Comparison of ENCODE assay signal across 9 cellular contexts in the genomic region with DNA sequence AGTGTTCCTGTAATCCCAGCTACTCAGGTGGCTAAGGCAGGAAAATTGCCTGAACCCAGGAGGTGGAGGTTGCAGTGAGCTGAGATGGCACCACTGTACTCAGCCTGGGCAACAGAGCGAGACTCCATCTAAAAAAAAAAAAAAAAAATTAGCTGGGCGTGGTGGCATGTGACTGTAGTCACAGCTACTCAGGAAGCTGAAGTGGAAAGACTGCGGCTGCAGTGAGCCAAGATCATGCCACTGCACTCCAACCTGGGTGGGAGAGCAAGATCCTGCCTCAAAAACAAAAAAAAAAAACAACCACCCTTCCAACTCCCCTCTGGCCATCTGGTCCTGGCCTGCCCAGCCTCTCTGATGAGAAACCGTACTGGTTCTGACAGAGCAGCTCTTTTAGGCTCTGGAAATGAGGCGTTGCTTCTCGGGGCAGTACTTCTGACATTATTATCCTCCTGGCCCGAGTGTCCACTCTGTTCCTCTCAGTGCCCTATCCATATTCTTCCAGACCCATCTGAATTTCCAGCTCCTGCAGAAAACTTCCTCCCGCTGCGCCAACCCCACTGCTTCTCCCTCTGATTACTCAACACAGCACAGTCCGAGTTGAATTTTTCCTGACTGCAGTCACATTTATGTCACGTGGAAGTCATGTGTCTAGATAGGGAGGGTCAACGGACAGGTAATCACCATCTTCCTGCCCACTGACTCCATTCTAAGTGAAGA. TPM values are rescaled to one million over a fixed set of nuclear protein-coding genes. Genes with fewer than 3 reads are reported as not detected.
DNase-seq lines count a peak whose midpoint lies in the region; ATAC-seq and TF ChIP-seq lines count a peak whose summit lies in the region.
"Had no signal": no experiment of that assay in that cellular context is flagged by ENCODE, and none has a peak within 500 bp of the region (broad histone marks: within the 10 kb centered on the region; RNA-seq: fewer than 3 reads in every experiment).

No MANE protein-coding gene starts in this region.

- H3K9ac ChIP-seq in colonic mucosa (ENCODE audit: low read depth in 2 of 2, low read length in 2 of 2): no peak overlapping the region

- peak in 1 of 2 donors; percentile 32 for TF ChIP-seq POLR2A in thyroid gland (IDR thresholded peaks at IDR 0.05)

- no peak for DNase-seq in activated CD8-positive, alpha-beta T cell treated with anti-CD3 and anti-CD28 coated beads, Interleukin-2, amount 10 ng/mL, durations not matched to agents 7 days and 5 days
- DNase-seq in activated CD8-positive, alpha-beta T cell treated with anti-CD3 and anti-CD28 coated beads for 36 hours: no peak
- DNase-seq in cerebellum (ENCODE audit: low spot score): peak; percentile 53
- peak; percentile 90 for DNase-seq in kidney tubule cell (ENCODE audit: low spot score)
- peak; percentile 72 to 78 for DNase-seq in thyroid gland
- no peak for DNase-seq in stimulated activated CD4-positive, alpha-beta T cell treated with anti-CD3 and anti-CD28 coated beads, Interleukin-2, amount 100 ng/mL, for 48 hours
- DNase-seq in hepatic stellate cell (ENCODE audit: low spot score): no peak
- no peak for DNase-seq in colonic mucosa
- DNase-seq: SHP77 had no signal

- POLR2A ChIA-PET in activated CD8-positive, alpha-beta T cell treated with anti-CD3 and anti-CD28 coated beads, Interleukin-2, amount 10 ng/mL, durations not matched to agents 7 days and 5 days (lab: Charles Lee): interaction anchor here (0.6 kb wide), 2 partner anchors 14 to 557 kb away, joined by 3 read pairs; partner anchors contain the start of gene GGA2
- POLR2A ChIA-PET in activated CD8-positive, alpha-beta T cell treated with anti-CD3 and anti-CD28 coated beads for 36 hours (lab: Charles Lee): interaction anchor here (1.0 to 1.7 kb wide), 3 partner anchors 8 to 354 kb away, joined by 3 to 6 read pairs (median 4); no protein-coding TSS in a partner anchor

- H3K4me1 ChIP-seq in thyroid gland (peaks cover 73 to 92% of the 10 kb centered on the region in 2 donors), colonic mucosa (peaks cover 6% of the 10 kb centered on the region)

- H3K4me3 Mint-ChIP-seq in activated CD8-positive, alpha-beta T cell treated with anti-CD3 and anti-CD28 coated beads, Interleukin-2, amount 10 ng/mL, durations not matched to agents 7 days and 5 days: no peak overlapping the region
- H3K4me3 Mint-ChIP-seq in activated CD8-positive, alpha-beta T cell treated with anti-CD3 and anti-CD28 coated beads for 36 hours: no peak overlapping the region

- H3K9me3 ChIP-seq in thyroid gland (no peaks in the 10 kb centered on the region), colonic mucosa (no peaks in the 10 kb centered on the region)

- H3K27me3 ChIP-seq in thyroid gland: no peaks in the 10 kb centered on the region
- H3K27me3 ChIP-seq in colonic mucosa: no peaks in the 10 kb centered on the region

- intact Hi-C loops in activated CD8-positive, alpha-beta T cell treated with anti-CD3 and anti-CD28 coated beads for 36 hours (cut with micrococcal nuclease): no loop called here
- intact Hi-C loops in thyroid gland (cut with DNase I) (no loop called here), colonic mucosa (cut with DNase I) (no loop called here)

- H3K27me3 Mint-ChIP-seq in activated CD8-positive, alpha-beta T cell treated with anti-CD3 and anti-CD28 coated beads, Interleukin-2, amount 10 ng/mL, durations not matched to agents 7 days and 5 days (ENCODE audit: low read depth): no peaks in the 10 kb centered on the region
- no peaks in the 10 kb centered on the region for H3K27me3 Mint-ChIP-seq in activated CD8-positive, alpha-beta T cell treated with anti-CD3 and anti-CD28 coated beads for 36 hours

- TF ChIP-seq CTCF in activated CD8-positive, alpha-beta T cell treated with anti-CD3 and anti-CD28 coated beads for 36 hours (IDR thresholded peaks at IDR 0.05): no peak
- no peak for TF ChIP-seq CTCF in thyroid gland (IDR thresholded peaks at IDR 0.05)
- TF ChIP-seq CTCF in colonic mucosa (IDR thresholded peaks at IDR 0.05): no peak

- ATAC-seq in activated CD8-positive, alpha-beta T cell treated with anti-CD3 and anti-CD28 coated beads, Interleukin-2, amount 10 ng/mL, durations not matched to agents 7 days and 5 days: no peak
- ATAC-seq in activated CD8-positive, alpha-beta T cell treated with anti-CD3 and anti-CD28 coated beads for 36 hours: no peak

- CTCF ChIA-PET in activated CD8-positive, alpha-beta T cell treated with anti-CD3 and anti-CD28 coated beads, Interleukin-2, amount 10 ng/mL, durations not matched to agents 7 days and 5 days (lab: Charles Lee): no interaction called here
- CTCF ChIA-PET in activated CD8-positive, alpha-beta T cell treated with anti-CD3 and anti-CD28 coated beads for 36 hours (lab: Charles Lee): no interaction called here

- 27% methylated on average over 12 of the region's 12 CpGs for WGBS in thyroid gland, 2 donors

- peaks cover 11 to 18% of the 10 kb centered on the region in 2 donors for H3K36me3 ChIP-seq in thyroid gland
- no peaks in the 10 kb centered on the region for H3K36me3 ChIP-seq in colonic mucosa

- H3K4me3 ChIP-seq in thyroid gland (replicated peaks in 1 of 3): no peak overlapping the region
- H3K4me3 ChIP-seq in colonic mucosa: no peak overlapping the region

- H3K36me3 Mint-ChIP-seq in activated CD8-positive, alpha-beta T cell treated with anti-CD3 and anti-CD28 coated beads, Interleukin-2, amount 10 ng/mL, durations not matched to agents 7 days and 5 days (ENCODE audit: low read depth): peaks cover 26% of the 10 kb centered on the region
- H3K36me3 Mint-ChIP-seq in activated CD8-positive, alpha-beta T cell treated with anti-CD3 and anti-CD28 coated beads for 36 hours (ENCODE audit: low read depth): peaks cover 20% of the 10 kb centered on the region

- H3K27ac ChIP-seq in thyroid gland (peak overlapping the region; percentile 89 to 96 (median 90)), colonic mucosa (no peak overlapping the region)

- peaks cover 27% of the 10 kb centered on the region for H3K4me1 Mint-ChIP-seq in activated CD8-positive, alpha-beta T cell treated with anti-CD3 and anti-CD28 coated beads, Interleukin-2, amount 10 ng/mL, durations not matched to agents 7 days and 5 days (ENCODE audit: low read depth)
- peaks cover 12% of the 10 kb centered on the region for H3K4me1 Mint-ChIP-seq in activated CD8-positive, alpha-beta T cell treated with anti-CD3 and anti-CD28 coated beads for 36 hours (ENCODE audit: low read depth)

- H3K27ac Mint-ChIP-seq in activated CD8-positive, alpha-beta T cell treated with anti-CD3 and anti-CD28 coated beads, Interleukin-2, amount 10 ng/mL, durations not matched to agents 7 days and 5 days: peak overlapping the region; percentile 31
- H3K27ac Mint-ChIP-seq in activated CD8-positive, alpha-beta T cell treated with anti-CD3 and anti-CD28 coated beads for 36 hours: no peak overlapping the region

- H3K9me3 Mint-ChIP-seq in activated CD8-positive, alpha-beta T cell treated with anti-CD3 and anti-CD28 coated beads, Interleukin-2, amount 10 ng/mL, durations not matched to agents 7 days and 5 days (ENCODE audit: insufficient read depth): no peaks in the 10 kb centered on the region
- no peaks in the 10 kb centered on the region for H3K9me3 Mint-ChIP-seq in activated CD8-positive, alpha-beta T cell treated with anti-CD3 and anti-CD28 coated beads for 36 hours

RNA-seq across cellular contexts. Expression of gene GGA2, which starts 13.3 kb away (rescaled TPM):
- total RNA-seq in activated CD8-positive, alpha-beta T cell treated with anti-CD3 and anti-CD28 coated beads, Interleukin-2, amount 10 ng/mL, durations not matched to agents 7 days and 5 days: 100 to 1,000 TPM; 111 to 118 TPM
- 10 to 100 TPM; 91.0 to 96.9 TPM for total RNA-seq in activated CD8-positive, alpha-beta T cell treated with anti-CD3 and anti-CD28 coated beads for 36 hours
- total RNA-seq in cerebellum (37.0 TPM), thyroid gland (100 to 1,000 TPM; 103 to 190 (median 159) TPM), colonic mucosa (10 to 100 TPM; 45.3 to 48.0 TPM)

RNA-seq across cellular contexts. Expression of gene COG7, which starts 44.0 kb away (rescaled TPM):
- total RNA-seq in activated CD8-positive, alpha-beta T cell treated with anti-CD3 and anti-CD28 coated beads, Interleukin-2, amount 10 ng/mL, durations not matched to agents 7 days and 5 days: 10 to 100 TPM; 20.0 to 21.5 TPM
- total RNA-seq in activated CD8-positive, alpha-beta T cell treated with anti-CD3 and anti-CD28 coated beads for 36 hours: 10 to 100 TPM; 16.4 to 16.7 TPM
- total RNA-seq in cerebellum (26.0 TPM), thyroid gland (10 to 100 TPM; 27.5 to 35.1 (median 30.8) TPM), colonic mucosa (10 to 100 TPM; 31.4 to 40.0 TPM)

Comparison
In these comparisons a context has a peak if more than half of its experiments do, and no peak if none do; other contexts are left out.
1. DNase-seq: peak in cerebellum (single experiment), kidney tubule cell (single experiment) and thyroid gland (2 of 2); none in activated CD8-positive, alpha-beta T cell treated with anti-CD3 and anti-CD28 coated beads, Interleukin-2, amount 10 ng/mL, durations not matched to agents 7 days and 5 days (single experiment), activated CD8-positive, alpha-beta T cell treated with anti-CD3 and anti-CD28 coated beads for 36 hours (single experiment), stimulated activated CD4-positive, alpha-beta T cell treated with anti-CD3 and anti-CD28 coated beads, Interleukin-2, amount 100 ng/mL, for 48 hours (0 of 2), hepatic stellate cell (single experiment) and colonic mucosa (single experiment).